ENCODE assay signal across 8 cellular contexts in genomic region chr1:224434447-224435317, GRCh38. TPM values are rescaled to one million over a fixed set of nuclear protein-coding genes. Genes with fewer than 3 reads are reported as not detected.
DNase-seq lines count a peak whose midpoint lies in the region; TF ChIP-seq lines count a peak whose summit lies in the region.

TSS of gene WDR26 (minus strand) at chr1:224434797.

- no peaks in the 10 kb centered on the region for H3K9me2 ChIP-seq in neural cell (ENCODE audit: insufficient read depth, low read length)

- no peaks in the 10 kb centered on the region for H3F3A ChIP-seq in neural cell (ENCODE audit: insufficient read depth, low read length, poor library complexity, severe bottlenecking)

- H3K27me3 ChIP-seq in neural cell (ENCODE audit: insufficient read depth, low read depth, low read length) (no peaks in the 10 kb centered on the region), stomach (no peaks in the 10 kb centered on the region)

- TF ChIP-seq EP300 in neural cell (conservative IDR thresholded peaks at IDR 0.05; ENCODE audit: poor library complexity, severe bottlenecking) (peak; percentile 20), stomach (IDR thresholded peaks at IDR 0.05) (no peak)

- peaks cover 35 to 57% (median 49%) of the 10 kb centered on the region in 4 donors for H3K4me1 ChIP-seq in stomach

- H3K9me3 ChIP-seq in neural cell (ENCODE audit: low read length) (no peaks in the 10 kb centered on the region), stomach (no peaks in the 10 kb centered on the region)

- in situ Hi-C loops in G401 (cut with HindIII; ENCODE audit: low sequenced_read_pairs): no loop called here

- H4K20me1 ChIP-seq in neural cell (ENCODE audit: insufficient read depth): peaks cover 16% of the 10 kb centered on the region

- peaks cover 53% of the 10 kb centered on the region for H3K79me2 ChIP-seq in neural cell (replicated peaks; ENCODE audit: insufficient read depth, low read length)

- peak; percentile 90 for DNase-seq in G401 (ENCODE audit: low spot score)
- peak; percentile 76 for DNase-seq in H4 (ENCODE audit: low spot score)
- peak; percentile 60 for DNase-seq in LNCaP clone FGC (ENCODE audit: low read depth)
- peak; percentile 79 for DNase-seq in SIG-M5 (lab: John Stamatoyannopoulos, UW)
- DNase-seq in activated effector memory CD4-positive, alpha-beta T cell treated with anti-CD3 and anti-CD28 coated beads, Interleukin-2, amount 50 U/mL, for 16 hours: peak; percentile 93
- peak; percentile 65 to 86 for DNase-seq in foreskin fibroblast
- DNase-seq in stomach: peak; percentile 84

- TF ChIP-seq POLR2A in stomach (IDR thresholded peaks at IDR 0.05): peak in 1 of 4 donors; percentile 24

- peak within 1 kb of the TSS; percentile 63 for H3K4me3 ChIP-seq in LNCaP clone FGC (ENCODE audit: low read depth, low read length)
- peak within 1 kb of the TSS; percentile 79 to 82 for H3K4me3 ChIP-seq in foreskin fibroblast (ENCODE audit: low read depth in 1 of 2, low read length in 2 of 2)
- peak within 1 kb of the TSS; percentile 97 for H3K4me3 ChIP-seq in neural cell (ENCODE audit: low read length)
- H3K4me3 ChIP-seq in stomach: peak within 1 kb of the TSS; percentile 88 to 97 (median 92)

- intact Hi-C loops in stomach (cut with DNase I; ENCODE audit: low total_unique reads): no loop called here

- H3K4me2 ChIP-seq in neural cell (ENCODE audit: low read length): peak within 1 kb of the TSS; percentile 100

- no peak for TF ChIP-seq CTCF in LNCaP clone FGC (IDR thresholded peaks at IDR 0.05; ENCODE audit: control insufficient read depth, extremely low read depth, insufficient read depth)
- no peak for TF ChIP-seq CTCF in foreskin fibroblast (IDR thresholded peaks at IDR 0.05; ENCODE audit: low read depth, low read length)
- TF ChIP-seq CTCF in neural cell (IDR thresholded peaks at IDR 0.05; ENCODE audit: poor library complexity, severe bottlenecking): peak; percentile 45
- peak in 3 of 7 experiments; percentile 7 to 16 (median 7) for TF ChIP-seq CTCF in stomach (IDR thresholded peaks at IDR 0.05)

- TF ChIP-seq RAD21 in neural cell (conservative IDR thresholded peaks at IDR 0.05): peak; percentile 23

- peak within 1 kb of the TSS; percentile 99 for H2AFZ ChIP-seq in neural cell (ENCODE audit: low read depth, low read length)

- WGBS in stomach, 5 donors: 0 to 1% (median 1%) methylated on average over 26 to 54 of the region's 70 CpGs

- H3K27ac ChIP-seq in neural cell (ENCODE audit: low read length): peak within 1 kb of the TSS; percentile 92
- peak within 1 kb of the TSS; percentile 93 to 97 (median 97) for H3K27ac ChIP-seq in stomach

- H3K36me3 ChIP-seq in neural cell (ENCODE audit: insufficient read depth, low read length): peaks cover 11% of the 10 kb centered on the region
- H3K36me3 ChIP-seq in stomach: peaks cover 0 to 4% (median 1%) of the 10 kb centered on the region in 4 donors

- H3K9ac ChIP-seq in neural cell (ENCODE audit: low read length): peak within 1 kb of the TSS; percentile 97

TF ChIP-seq in neural cell, 6 proteins besides CTCF, POLR2A, EP300 and RAD21:
- TF ChIP-seq TAF1 (IDR thresholded peaks at IDR 0.05; ENCODE audit: low read depth): no peak
- peak; percentile 79 for TF ChIP-seq REST (IDR thresholded peaks at IDR 0.05; ENCODE audit: borderline replicate concordance)
- peak; percentile 29 for TF ChIP-seq SMC3 (conservative IDR thresholded peaks at IDR 0.05; ENCODE audit: poor library complexity)
- TF ChIP-seq POLR2AphosphoS5 (IDR thresholded peaks at IDR 0.05): peak; percentile 96
- no peak for TF ChIP-seq EZH2 (IDR thresholded peaks at IDR 0.05; ENCODE audit: borderline replicate concordance, insufficient read depth, low read length, poor library complexity, severe bottlenecking)
- peak; percentile 97 for TF ChIP-seq MXI1 (conservative IDR thresholded peaks at IDR 0.05; ENCODE audit: poor library complexity, severe bottlenecking)

RNA-seq across cellular contexts. Expression of gene WDR26, which starts in this region (rescaled TPM):
- total RNA-seq in G401 (2014; rRNA removed; shearing (Covaris generic)): 30.5 and 43.8 TPM in 2 replicates
- total RNA-seq in H4 (2014; rRNA removed; shearing (Covaris generic)): 15.9 and 18.4 TPM in 2 replicates
- polyA plus RNA-seq in neural cell (81.7 and 89.6 TPM in 2 replicates), stomach (10 to 100 TPM; 17.0 to 26.3 (median 24.6) TPM)
- polyA minus RNA-seq in neural cell: 120 and 145 TPM in 2 replicates
- 100 to 1,000 TPM in 2 of 5 donors, 10 to 100 TPM in 3; 20.4 to 154 (median 92.4) TPM for total RNA-seq in stomach

Comparison
In these comparisons a context has a peak if more than half of its experiments do, and no peak if none do; other contexts are left out.
1. Peak in every context shown above with its lines: DNase-seq, H3K4me3 ChIP-seq and H3K27ac ChIP-seq.